ENCODE assay signal across 8 cellular contexts in the genomic region with DNA sequence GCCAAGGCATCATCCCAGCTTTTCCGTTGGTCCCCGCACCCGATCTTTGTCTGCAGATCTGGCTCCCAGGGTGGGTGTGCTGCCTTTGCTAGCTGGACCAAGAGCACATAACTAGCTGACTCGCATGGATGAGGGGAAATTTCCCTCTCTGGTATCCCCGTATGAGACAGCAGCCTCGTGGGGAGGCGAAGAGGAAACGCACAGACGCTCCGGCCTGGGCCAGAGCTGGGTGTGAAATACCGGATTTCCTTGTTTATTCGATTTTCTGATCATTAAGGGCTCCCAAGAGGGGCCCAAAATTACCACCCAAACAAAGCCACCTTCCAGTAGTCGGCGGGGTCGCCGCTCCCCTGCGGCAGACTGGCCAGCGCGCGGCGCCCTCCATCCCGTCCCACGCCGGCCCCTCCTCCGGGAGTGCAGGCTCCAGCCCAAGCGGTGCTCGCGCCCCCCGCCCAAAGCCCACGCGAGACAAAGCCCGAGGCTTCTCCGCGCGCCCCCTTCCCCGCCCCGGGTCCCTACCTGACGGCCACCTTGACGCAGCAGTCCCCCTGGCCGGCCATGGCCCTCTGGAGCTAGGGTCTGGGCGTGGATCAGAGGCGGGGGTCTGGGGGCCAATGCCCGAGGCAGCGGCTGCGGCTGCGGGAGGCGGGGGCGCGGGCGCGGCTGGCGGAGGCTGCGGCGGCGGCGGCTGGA. TPM values are rescaled to one million over a fixed set of nuclear protein-coding genes. Genes with fewer than 3 reads are reported as not detected.
DNase-seq lines count a peak whose midpoint lies in the region.

No MANE protein-coding gene starts in this region.

- peaks cover 2% of the 10 kb centered on the region for H3K79me1 ChIP-seq in mesendoderm (ENCODE audit: low read length)

- no peaks in the 10 kb centered on the region for H3K27me3 ChIP-seq in SJSA1 (replicated peaks)
- H3K27me3 ChIP-seq in mesendoderm (ENCODE audit: insufficient read depth, low read length, poor library complexity): no peaks in the 10 kb centered on the region
- H3K27me3 ChIP-seq in thymus (ENCODE audit: control insufficient read depth, insufficient read depth): no peaks in the 10 kb centered on the region

- H4K5ac ChIP-seq in mesendoderm (ENCODE audit: low read length): no peak overlapping the region

- DNase-seq in NCI-H2107 treated with DMSO at 0.1 percent for 48 hours (lab: John Stamatoyannopoulos, UW; ENCODE audit: unreplicated experiment): peak; percentile 27
- DNase-seq in NCI-H2107 (lab: John Stamatoyannopoulos, UW): no peak
- no peak for DNase-seq in SJSA1 (ENCODE audit: low read depth in 1 of 2, low spot score in 2 of 2)
- peak; percentile 35 for DNase-seq in central memory CD4-positive, alpha-beta T cell
- DNase-seq in mesendoderm: no peak
- DNase-seq in AG08396 (ENCODE audit: low spot score): no peak
- DNase-seq in SHP77 treated with DMSO at 0.1 percent for 48 hours (lab: John Stamatoyannopoulos, UW): no peak

- H3K4me1 ChIP-seq in SJSA1 (replicated peaks) (peaks cover 29% of the 10 kb centered on the region), mesendoderm (ENCODE audit: control insufficient read depth, low read depth, low read length) (peaks cover 27% of the 10 kb centered on the region), thymus (ENCODE audit: control insufficient read depth, insufficient read depth, low read length) (peaks cover 40% of the 10 kb centered on the region)

- H3K9me3 ChIP-seq in SJSA1 (replicated peaks) (no peaks in the 10 kb centered on the region; the same call in 1 of the 2 replicates), thymus (ENCODE audit: control insufficient read depth) (no peaks in the 10 kb centered on the region)

- H3K4me3 ChIP-seq in SJSA1 (peak overlapping the region; percentile 49), mesendoderm (ENCODE audit: low read length) (peak overlapping the region; percentile 33), thymus (ENCODE audit: low read length) (peak overlapping the region; percentile 81)

- H2AK5ac ChIP-seq in mesendoderm (ENCODE audit: low read length): no peak overlapping the region

- H3K36me3 ChIP-seq in SJSA1: no peaks in the 10 kb centered on the region
- no peaks in the 10 kb centered on the region for H3K36me3 ChIP-seq in mesendoderm (ENCODE audit: control insufficient read depth, insufficient read depth, low read length)
- no peaks in the 10 kb centered on the region for H3K36me3 ChIP-seq in thymus (ENCODE audit: control insufficient read depth, insufficient read depth)

- peak overlapping the region; percentile 66 for H3K9ac ChIP-seq in mesendoderm (ENCODE audit: low read length)

- no CpG with 5 or more reads among the region's 56 CpGs for WGBS in mesendoderm (ENCODE audit: extremely low coverage, insufficient coverage, low lambda C conversion rate)
- WGBS in thymus: 7% methylated on average over 56 of the region's 56 CpGs

- peak overlapping the region; percentile 52 for H3K18ac ChIP-seq in mesendoderm (ENCODE audit: low read length)

- peak overlapping the region; percentile 90 for H3K23ac ChIP-seq in mesendoderm (ENCODE audit: low read length)

- H3K4ac ChIP-seq in mesendoderm (ENCODE audit: low read depth, low read length): no peak overlapping the region

- H3K4me2 ChIP-seq in mesendoderm (ENCODE audit: low read length): peak overlapping the region; percentile 60

- no peak overlapping the region for H2BK5ac ChIP-seq in mesendoderm (ENCODE audit: low read length)

- peak overlapping the region; percentile 81 for H3K56ac ChIP-seq in mesendoderm (ENCODE audit: low read length)

- no peaks in the 10 kb centered on the region for H3K79me2 ChIP-seq in mesendoderm (ENCODE audit: control insufficient read depth, insufficient read depth, low read length)

- H4K8ac ChIP-seq in mesendoderm (ENCODE audit: low read depth, low read length): no peak overlapping the region

- H2BK15ac ChIP-seq in mesendoderm (replicated peaks; ENCODE audit: low read depth): no peak overlapping the region

- H3K27ac ChIP-seq in SJSA1 (no peak overlapping the region), mesendoderm (ENCODE audit: low read depth, low read length) (no peak overlapping the region), thymus (ENCODE audit: low read depth) (peak overlapping the region; percentile 96)

- H2BK120ac ChIP-seq in mesendoderm (ENCODE audit: low read depth, low read length): no peak overlapping the region

RNA-seq across cellular contexts. Expression of gene KIF21B, which starts 0.5 kb away (rescaled TPM):
- total RNA-seq in SJSA1 (2014; rRNA removed; shearing (Covaris generic)): 1.1 and 1.7 TPM in 2 replicates
- polyA plus RNA-seq in mesendoderm (2013, experiment 1 of 2): 4.6 TPM
- polyA plus RNA-seq in mesendoderm (2013, experiment 2 of 2): 4.7 TPM
- polyA plus RNA-seq in thymus: 7.3 TPM

Comparison
In these comparisons a context has a peak if more than half of its experiments do, and no peak if none do; other contexts are left out.
1. DNase-seq: peak in NCI-H2107 treated with DMSO at 0.1 percent for 48 hours (single experiment) and central memory CD4-positive, alpha-beta T cell (single experiment); none in NCI-H2107 (single experiment), SJSA1 (0 of 2), mesendoderm (single experiment), AG08396 (single experiment) and SHP77 treated with DMSO at 0.1 percent for 48 hours (single experiment).
2. Peak in every context shown above with its lines, with median percentiles within 50 percentile points of each other: H3K4me3 ChIP-seq.